In the genomic region with DNA sequence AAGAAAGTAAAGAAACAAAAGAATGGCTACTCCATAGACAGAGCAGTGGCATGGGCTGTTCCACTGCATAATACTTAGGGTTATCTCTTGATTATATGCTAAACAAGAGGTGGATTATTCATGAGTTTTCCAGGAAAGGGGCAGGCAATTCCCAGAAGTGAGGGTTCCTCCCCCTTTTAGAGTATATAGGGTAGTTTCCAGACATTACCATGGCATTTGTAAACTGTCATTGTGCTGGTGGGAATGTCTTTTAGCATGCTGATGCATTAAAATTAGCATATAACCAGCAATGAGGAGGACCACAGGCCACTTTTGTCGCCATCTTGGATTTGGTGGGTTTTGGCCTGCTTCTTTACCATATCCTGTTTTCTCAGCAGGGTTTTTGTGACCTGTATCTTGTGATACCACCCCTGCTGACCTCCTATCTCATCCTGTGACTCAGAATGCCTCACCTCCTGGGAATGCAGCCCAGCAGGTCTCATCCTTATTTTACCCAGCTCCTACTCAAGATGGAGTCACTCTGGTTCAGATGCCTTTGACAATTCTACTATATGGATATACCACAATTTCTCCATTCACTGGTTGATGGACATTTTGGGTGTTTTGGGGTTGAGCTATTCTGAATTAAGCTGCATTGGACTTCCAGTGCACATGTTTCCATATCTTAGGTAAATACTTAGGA, we compare ENCODE assay signal across 1 cellular context.
TF ChIP-seq lines count a peak whose summit lies in the region.

No MANE protein-coding gene starts in this region.

TF ChIP-seq in IMR-90, 13 proteins besides CTCF, POLR2A, EP300 and RAD21 (continued from another document):
- no peak for TF ChIP-seq RFX5 (IDR thresholded peaks at IDR 0.05; ENCODE audit: low read depth, low read length)
- no peak for TF ChIP-seq BHLHE40 (IDR thresholded peaks at IDR 0.05; ENCODE audit: low read depth, low read length)
- no peak for TF ChIP-seq CEBPB (IDR thresholded peaks at IDR 0.05; ENCODE audit: low read depth, low read length)
